ENCODE assay signal across 14 cellular contexts in the genomic region with DNA sequence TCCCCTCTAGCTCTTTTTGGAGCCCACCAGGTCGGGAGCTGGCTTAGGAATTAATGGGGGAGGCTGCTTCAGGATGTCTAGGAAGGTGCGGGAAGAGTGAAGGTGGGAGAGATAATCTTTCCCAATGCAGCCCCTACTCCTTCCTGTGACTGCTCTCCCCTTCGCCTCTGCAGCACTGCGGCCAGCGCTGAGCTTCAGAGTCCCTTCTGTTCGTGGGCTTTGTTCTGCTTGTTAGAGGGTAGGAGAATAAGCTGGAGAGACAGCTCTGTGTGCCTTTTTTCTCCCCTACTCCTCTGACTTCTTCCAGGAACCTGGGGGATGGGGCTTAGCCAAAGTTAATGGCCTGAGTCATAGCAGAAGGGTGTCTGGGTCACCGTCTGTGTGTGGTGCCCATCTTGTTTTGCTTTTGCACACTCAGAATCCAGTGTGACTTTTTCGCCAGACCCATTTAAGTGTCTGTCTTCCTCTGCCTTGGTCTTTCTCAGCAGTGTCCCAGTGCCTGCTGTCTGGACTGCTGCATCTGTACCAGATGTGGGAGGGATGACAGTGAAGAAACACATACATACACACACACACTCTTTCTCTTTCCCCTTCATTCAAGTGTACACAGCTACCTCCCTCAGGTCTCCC. TPM values are rescaled to one million over a fixed set of nuclear protein-coding genes. Genes with fewer than 3 reads are reported as not detected.
A peak's percentile ranks its signal among the peaks of the same experiment; 100 is the strongest.
DNase-seq lines count a peak whose midpoint lies in the region; ATAC-seq, FAIRE-seq and TF ChIP-seq lines count a peak whose summit lies in the region.
"Had no signal": no experiment of that assay in that cellular context is flagged by ENCODE, and none has a peak within 500 bp of the region (broad histone marks: within the 10 kb centered on the region; RNA-seq: fewer than 3 reads in every experiment).

No MANE protein-coding gene starts in this region.

- no peaks in the 10 kb centered on the region for H3K9me3 Mint-ChIP-seq in CD8-positive, alpha-beta memory T cell
- H3K9me3 Mint-ChIP-seq in neural crest cell: no peaks in the 10 kb centered on the region
- no peaks in the 10 kb centered on the region for H3K9me3 Mint-ChIP-seq in stimulated activated effector memory CD8-positive, alpha-beta T cell treated with anti-CD3 and anti-CD28 coated beads, Interleukin-12 subunit alpha, Interleukin-12 subunit beta, amount 100 ng/mL, for 72 hours
- H3K9me3 Mint-ChIP-seq: activated CD8-positive, alpha-beta T cell treated with anti-CD3 and anti-CD28 coated beads for 36 hours had no signal

- 0 out of 2 replicates have a peak overlapping the region, but pooled peaks have one; percentile 13 for H2BK20ac ChIP-seq in H1 (ENCODE audit: low read length)

- WGBS in H1 (ENCODE audit: extremely low coverage in 1 of 2, insufficient coverage in 1 of 2, insufficient read length in 1 of 2, insufficient replicate concordance in 2 of 2, low coverage in 1 of 2, low lambda C conversion rate in 2 of 2, missing lambda C conversion rate in 1 of 2), 2 experiments: 83% methylated on average over 8 of the region's 8 CpGs; no CpG with 5 or more reads in 1 of the 2 experiments

- H3K23me2 ChIP-seq in H1 (ENCODE audit: low read depth, low read length): peaks cover 13% of the 10 kb centered on the region

- H4K20me1 ChIP-seq in H1 (replicated peaks in 1 of 2; ENCODE audit: control insufficient read depth in 1 of 2, insufficient read depth in 2 of 2, low read length in 2 of 2): peaks cover 7 to 9% of the 10 kb centered on the region in 2 experiments

- H3K27me3 ChIP-seq in CD8-positive, alpha-beta memory T cell (ENCODE audit: insufficient read depth, low read length, poor library complexity, severe bottlenecking): no peaks in the 10 kb centered on the region
- H3K27me3 ChIP-seq in H1 (replicated peaks in 1 of 4; ENCODE audit: control insufficient read depth in 3 of 4, extremely low read depth in 1 of 4, insufficient read depth in 3 of 4, low read length in 3 of 4): peaks cover 0 to 5% (median 3%) of the 10 kb centered on the region in 4 experiments; a peak in 2 of 7 replicates

- peak in 1 of 5 donors; percentile 14 for DNase-seq in CD8-positive, alpha-beta memory T cell
- DNase-seq in HT1080 (ENCODE audit: low read depth) (peak; percentile 17), H1 (ENCODE audit: low read depth in 1 of 2, low spot score in 2 of 2) (no peak), neural crest cell (ENCODE audit: low read depth, low spot score) (no peak), NCI-H345 treated with DMSO at 0.1 percent for 48 hours (lab: John Stamatoyannopoulos, UW; ENCODE audit: unreplicated experiment) (no peak), DMS 273 (lab: John Stamatoyannopoulos, UW; ENCODE audit: unreplicated experiment) (no peak)
- DNase-seq in stimulated activated effector memory CD8-positive, alpha-beta T cell treated with anti-CD3 and anti-CD28 coated beads, Interleukin-12 subunit alpha, Interleukin-12 subunit beta, amount 100 ng/mL, for 72 hours (ENCODE audit: low spot score in 2 of 2): no peak
- DNase-seq in stimulated activated CD4-positive, alpha-beta T cell treated with anti-CD3 and anti-CD28 coated beads, Interleukin-4, amount 100 ng/mL, for 4 hours: no peak
- DNase-seq: activated CD8-positive, alpha-beta T cell treated with anti-CD3 and anti-CD28 coated beads for 36 hours; activated effector memory CD4-positive, alpha-beta T cell treated with anti-CD3 and anti-CD28 coated beads, Interleukin-2, amount 50 U/mL, for 16 hours; central memory CD4-positive, alpha-beta T cell; NCI-H510A treated with DMSO at 0.1 percent for 48 hours; right lobe of liver had no signal

- no peaks in the 10 kb centered on the region for H3K36me3 ChIP-seq in CD8-positive, alpha-beta memory T cell (ENCODE audit: insufficient read depth, low read length)
- no peaks in the 10 kb centered on the region; a peak in 1 of 8 replicates for H3K36me3 ChIP-seq in H1 (ENCODE audit: control insufficient read depth in 2 of 4, insufficient read depth in 4 of 4, low read length in 3 of 4)
- H3K36me3 ChIP-seq: right lobe of liver had no signal

- no peak overlapping the region for H3K56ac ChIP-seq in H1 (replicated peaks; ENCODE audit: insufficient read length, low read depth, low read length)

- H3K18ac ChIP-seq in H1 (ENCODE audit: extremely low read depth, low read length): no peak overlapping the region

- H3K36me3 Mint-ChIP-seq in CD8-positive, alpha-beta memory T cell: no peaks in the 10 kb centered on the region
- H3K36me3 Mint-ChIP-seq in neural crest cell (ENCODE audit: low read depth): no peaks in the 10 kb centered on the region
- no peaks in the 10 kb centered on the region for H3K36me3 Mint-ChIP-seq in stimulated activated effector memory CD8-positive, alpha-beta T cell treated with anti-CD3 and anti-CD28 coated beads, Interleukin-12 subunit alpha, Interleukin-12 subunit beta, amount 100 ng/mL, for 72 hours

- peaks cover 0 to 9% of the 10 kb centered on the region in 2 donors for H3K27me3 Mint-ChIP-seq in CD8-positive, alpha-beta memory T cell
- H3K27me3 Mint-ChIP-seq in neural crest cell (ENCODE audit: low read depth): peaks cover 64% of the 10 kb centered on the region

- no peak for TF ChIP-seq RAD21 in H1 (IDR thresholded peaks at IDR 0.05 in 1 of 2, conservative IDR thresholded peaks at IDR 0.05 in 1 of 2; ENCODE audit: low read depth in 2 of 2, low read length in 2 of 2)

- no peak overlapping the region for H4K91ac ChIP-seq in H1 (replicated peaks; ENCODE audit: insufficient read length, low read length)

- H3K27ac Mint-ChIP-seq in CD8-positive, alpha-beta memory T cell: no peak overlapping the region
- H3K27ac Mint-ChIP-seq in neural crest cell (ENCODE audit: unreplicated experiment): peak overlapping the region; percentile 73
- H3K27ac Mint-ChIP-seq in stimulated activated effector memory CD8-positive, alpha-beta T cell treated with anti-CD3 and anti-CD28 coated beads, Interleukin-12 subunit alpha, Interleukin-12 subunit beta, amount 100 ng/mL, for 72 hours: no peak overlapping the region
- H3K27ac Mint-ChIP-seq: activated CD8-positive, alpha-beta T cell treated with anti-CD3 and anti-CD28 coated beads for 36 hours had no signal

- H3K9ac ChIP-seq in H1 (replicated peaks in 1 of 4; ENCODE audit: extremely low read depth in 1 of 4, low read depth in 3 of 4, low read length in 3 of 4): peak overlapping the region in 1 of 4 experiments; percentile 3; a peak in 1 of 7 replicates

- H3K27ac ChIP-seq in CD8-positive, alpha-beta memory T cell (ENCODE audit: low read depth, low read length): peak overlapping the region; percentile 38
- H3K27ac ChIP-seq in H1 (ENCODE audit: low read depth, low read length): 0 out of 2 replicates have a peak overlapping the region, but pooled peaks have one; percentile 29
- H3K27ac ChIP-seq: epithelial cell of prostate, right lobe of liver had no signal

- POLR2A ChIA-PET in CD8-positive, alpha-beta memory T cell (lab: Charles Lee): no interaction called here
- POLR2A ChIA-PET in H1 (lab: Charles Lee; ENCODE audit: partially characterized antibody): interaction anchor here (0.6 to 2.5 kb wide), 10 partner anchors 14 to 94 kb away, joined by 3 to 9 read pairs (median 4); a partner anchor contains a TSS

- H4K8ac ChIP-seq in H1 (ENCODE audit: extremely low read depth, insufficient read depth, low read length): no peak overlapping the region

- no peak for ATAC-seq in stimulated activated effector memory CD8-positive, alpha-beta T cell treated with anti-CD3 and anti-CD28 coated beads, Interleukin-12 subunit alpha, Interleukin-12 subunit beta, amount 100 ng/mL, for 72 hours
- ATAC-seq: activated CD8-positive, alpha-beta T cell treated with anti-CD3 and anti-CD28 coated beads for 36 hours; right lobe of liver had no signal

- peak overlapping the region; percentile 40 to 69; a peak in 2 of 4 replicates for H3K4me2 ChIP-seq in H1 (ENCODE audit: insufficient read depth in 1 of 2, low read depth in 2 of 2, low read length in 2 of 2)

- H2BK5ac ChIP-seq in H1 (ENCODE audit: low read depth, low read length): no peak overlapping the region; the same call in 1 of the 2 replicates

- no peaks in the 10 kb centered on the region for H3K9me3 ChIP-seq in CD8-positive, alpha-beta memory T cell (ENCODE audit: low read length)
- no peaks in the 10 kb centered on the region for H3K9me3 ChIP-seq in H1 (ENCODE audit: insufficient read depth in 2 of 2, low read depth in 1 of 2, low read length in 1 of 2)
- H3K9me3 ChIP-seq: right lobe of liver had no signal

- no peak overlapping the region for H4K5ac ChIP-seq in H1 (ENCODE audit: insufficient read length, low read depth, low read length)

- H3K79me2 ChIP-seq in H1 (ENCODE audit: control insufficient read depth in 1 of 2, insufficient read depth in 2 of 2, low read length in 2 of 2): peaks cover 0 to 34% of the 10 kb centered on the region in 2 experiments; a peak in 2 of 4 replicates

- H2BK120ac ChIP-seq in H1 (replicated peaks; ENCODE audit: low read depth, low read length): no peak overlapping the region

- no peak overlapping the region for H2BK12ac ChIP-seq in H1 (ENCODE audit: low read depth, low read length)

- no peak overlapping the region for H3K4me3 ChIP-seq in CD8-positive, alpha-beta memory T cell (ENCODE audit: low read length)
- no peak overlapping the region; a peak in 2 of 8 replicates for H3K4me3 ChIP-seq in H1 (ENCODE audit: extremely low read depth in 1 of 4, insufficient read depth in 2 of 4, low read depth in 3 of 4, low read length in 4 of 4)
- H3K4me3 ChIP-seq: right lobe of liver had no signal

- H3K4me3 Mint-ChIP-seq in CD8-positive, alpha-beta memory T cell: no peak overlapping the region
- peak overlapping the region; percentile 80 for H3K4me3 Mint-ChIP-seq in neural crest cell
- H3K4me3 Mint-ChIP-seq in stimulated activated effector memory CD8-positive, alpha-beta T cell treated with anti-CD3 and anti-CD28 coated beads, Interleukin-12 subunit alpha, Interleukin-12 subunit beta, amount 100 ng/mL, for 72 hours: no peak overlapping the region
- H3K4me3 Mint-ChIP-seq: activated CD8-positive, alpha-beta T cell treated with anti-CD3 and anti-CD28 coated beads for 36 hours had no signal

- H2AFZ ChIP-seq in H1 (ENCODE audit: low read length): no peak overlapping the region

- H3K23ac ChIP-seq in H1 (ENCODE audit: insufficient read length): no peak overlapping the region

- no peak overlapping the region for H2AK5ac ChIP-seq in H1 (ENCODE audit: low read depth, low read length)

- H3K79me1 ChIP-seq in H1 (ENCODE audit: low read depth, low read length): peaks cover 10% of the 10 kb centered on the region

- 0 out of 2 replicates have a peak overlapping the region, but pooled peaks have one; percentile 72 for H2BK15ac ChIP-seq in H1 (ENCODE audit: low read length)

- TF ChIP-seq CTCF in H1 (IDR thresholded peaks at IDR 0.05; ENCODE audit: control extremely low read depth in 1 of 3, insufficient read depth in 1 of 3, low read depth in 1 of 3, low read length in 3 of 3) (no peak), neural crest cell (conservative IDR thresholded peaks at IDR 0.05) (no peak)

- no peak overlapping the region for H3K4ac ChIP-seq in H1 (replicated peaks; ENCODE audit: insufficient read length, low read depth, low read length)

- CTCF ChIA-PET in CD8-positive, alpha-beta memory T cell (lab: Charles Lee): no interaction called here
- CTCF ChIA-PET in H1 (lab: Charles Lee; ENCODE audit: partially characterized antibody): interaction anchor here (0.6 to 3.1 kb wide), 10 partner anchors 12 to 242 kb away, joined by 3 to 26 read pairs (median 3); no protein-coding TSS in a partner anchor

- peaks cover 10% of the 10 kb centered on the region for H3K4me1 ChIP-seq in CD8-positive, alpha-beta memory T cell (ENCODE audit: insufficient read depth, low read length)
- peaks cover 4 to 20% (median 11%) of the 10 kb centered on the region in 4 experiments; a peak in 6 of 7 replicates for H3K4me1 ChIP-seq in H1 (replicated peaks in 1 of 4; ENCODE audit: control insufficient read depth in 3 of 4, insufficient read depth in 4 of 4, low read length in 3 of 4)
- H3K4me1 ChIP-seq: right lobe of liver had no signal

- TF ChIP-seq EP300 in H1 (IDR thresholded peaks at IDR 0.05; ENCODE audit: borderline replicate concordance in 1 of 2, low read depth in 2 of 2, low read length in 2 of 2): no peak

- H3K14ac ChIP-seq in H1 (ENCODE audit: insufficient read length): no peak overlapping the region

- FAIRE-seq in H1 (lab: Jason Lieb, UNC): no peak

- no peak for TF ChIP-seq POLR2A in H1 (IDR thresholded peaks at IDR 0.05; ENCODE audit: control extremely low read depth in 1 of 2, low read depth in 2 of 2, low read length in 2 of 2)

- H3K4me1 Mint-ChIP-seq in CD8-positive, alpha-beta memory T cell: peaks cover 9 to 18% (median 16%) of the 10 kb centered on the region in 3 donors
- peaks cover 29% of the 10 kb centered on the region for H3K4me1 Mint-ChIP-seq in neural crest cell
- peaks cover 21% of the 10 kb centered on the region for H3K4me1 Mint-ChIP-seq in stimulated activated effector memory CD8-positive, alpha-beta T cell treated with anti-CD3 and anti-CD28 coated beads, Interleukin-12 subunit alpha, Interleukin-12 subunit beta, amount 100 ng/mL, for 72 hours

RNA-seq across cellular contexts. Expression of a gene that starts 3.0 kb away (rescaled TPM):
- total RNA-seq in CD8-positive, alpha-beta memory T cell: 1 to 10 TPM; 1.8 to 2.1 TPM
- polyA plus RNA-seq in CD8-positive, alpha-beta memory T cell: 0.12 TPM
- total RNA-seq in HT1080 (2014; rRNA removed; shearing (Covaris generic)): not detected in 2 replicates
- not detected in 2 replicates for polyA plus RNA-seq in HT1080 (2015; cell fraction: cytosol; rRNA removed)
- 0.06 TPM in 1 of 2 replicates, not detected in the other for polyA plus RNA-seq in HT1080 (2015; cell fraction: nucleus; rRNA removed)
- total RNA-seq in H1 (2021; fragmentation: NEBNext Ultra II Directional; extraction: Animal tissue kit (Norgen Biotek cat#: 25700)): 21.9 and 22.8 TPM in 2 replicates
- polyA plus RNA-seq in H1 (2011; rRNA removed): 10.7 and 11.7 TPM in 2 replicates
- 16.5 TPM for polyA plus RNA-seq in H1 (2011; cell fraction: cytosol; rRNA removed)
- 32.8 TPM for polyA plus RNA-seq in H1 (2011; cell fraction: nucleus; rRNA removed)
- polyA plus RNA-seq in H1 (2012, experiment 1 of 2): 16.3 to 20.8 TPM (median 19.3 TPM) in 4 replicates
- polyA plus RNA-seq in H1 (2012, experiment 2 of 2): 3.2 TPM
- 10.6 TPM for polyA plus RNA-seq in H1 (2013, experiment 1 of 2)
- 9.6 TPM for polyA plus RNA-seq in H1 (2013, experiment 2 of 2)
- polyA minus RNA-seq in H1 (2011; rRNA and poly(A)+ RNA removed): 19.8 and 21.8 TPM in 2 replicates
- polyA minus RNA-seq in H1 (2011; cell fraction: cytosol; rRNA and poly(A)+ RNA removed): 12.0 TPM
- 18.9 TPM for polyA minus RNA-seq in H1 (2011; cell fraction: nucleus; rRNA and poly(A)+ RNA removed)
- 16.9 and 20.8 TPM in 2 replicates for total RNA-seq in neural crest cell

RNA-seq across cellular contexts. Expression of a gene that starts 5.8 kb away (rescaled TPM):
- 10 to 100 TPM; 98.7 to 99.3 TPM for total RNA-seq in CD8-positive, alpha-beta memory T cell
- 80.8 TPM for polyA plus RNA-seq in CD8-positive, alpha-beta memory T cell
- 79.5 and 87.1 TPM in 2 replicates for total RNA-seq in HT1080 (2014; rRNA removed; shearing (Covaris generic))
- polyA plus RNA-seq in HT1080 (2015; cell fraction: cytosol; rRNA removed): 158 and 177 TPM in 2 replicates
- 152 and 164 TPM in 2 replicates for polyA plus RNA-seq in HT1080 (2015; cell fraction: nucleus; rRNA removed)
- total RNA-seq in H1 (2021; fragmentation: NEBNext Ultra II Directional; extraction: Animal tissue kit (Norgen Biotek cat#: 25700)): 89.3 and 90.3 TPM in 2 replicates
- polyA plus RNA-seq in H1 (2011; rRNA removed): 91.9 and 140 TPM in 2 replicates
- 111 TPM for polyA plus RNA-seq in H1 (2011; cell fraction: cytosol; rRNA removed)
- 108 TPM for polyA plus RNA-seq in H1 (2011; cell fraction: nucleus; rRNA removed)
- 106 to 119 TPM (median 115 TPM) in 4 replicates for polyA plus RNA-seq in H1 (2012, experiment 1 of 2)
- 135 TPM for polyA plus RNA-seq in H1 (2012, experiment 2 of 2)
- polyA plus RNA-seq in H1 (2013, experiment 1 of 2): 75.6 TPM
- polyA plus RNA-seq in H1 (2013, experiment 2 of 2): 79.1 TPM
- 102 and 111 TPM in 2 replicates for polyA minus RNA-seq in H1 (2011; rRNA and poly(A)+ RNA removed)
- polyA minus RNA-seq in H1 (2011; cell fraction: cytosol; rRNA and poly(A)+ RNA removed): 113 TPM
- 72.6 TPM for polyA minus RNA-seq in H1 (2011; cell fraction: nucleus; rRNA and poly(A)+ RNA removed)
- 133 and 138 TPM in 2 replicates for total RNA-seq in neural crest cell

RNA-seq across cellular contexts. Expression of a gene that starts 30.2 kb away (rescaled TPM):
- total RNA-seq in CD8-positive, alpha-beta memory T cell: 10 to 100 TPM; 49.0 to 54.7 TPM
- 4.2 TPM for polyA plus RNA-seq in CD8-positive, alpha-beta memory T cell
- total RNA-seq in HT1080 (2014; rRNA removed; shearing (Covaris generic)): 4.9 and 9.5 TPM in 2 replicates
- 18.1 and 21.1 TPM in 2 replicates for polyA plus RNA-seq in HT1080 (2015; cell fraction: cytosol; rRNA removed)
- 27.7 and 42.6 TPM in 2 replicates for polyA plus RNA-seq in HT1080 (2015; cell fraction: nucleus; rRNA removed)
- total RNA-seq in H1 (2021; fragmentation: NEBNext Ultra II Directional; extraction: Animal tissue kit (Norgen Biotek cat#: 25700)): 32.3 and 32.7 TPM in 2 replicates
- polyA plus RNA-seq in H1 (2011; rRNA removed): 3.9 and 6.9 TPM in 2 replicates
- polyA plus RNA-seq in H1 (2011; cell fraction: cytosol; rRNA removed): 3.0 TPM
- polyA plus RNA-seq in H1 (2011; cell fraction: nucleus; rRNA removed): 38.7 TPM
- polyA plus RNA-seq in H1 (2012, experiment 1 of 2): 24.6 to 39.6 TPM (median 28.7 TPM) in 4 replicates
- 13.7 TPM for polyA plus RNA-seq in H1 (2012, experiment 2 of 2)
- polyA plus RNA-seq in H1 (2013, experiment 1 of 2): 15.7 TPM
- 14.7 TPM for polyA plus RNA-seq in H1 (2013, experiment 2 of 2)
- 7.2 and 9.6 TPM in 2 replicates for polyA minus RNA-seq in H1 (2011; rRNA and poly(A)+ RNA removed)
- polyA minus RNA-seq in H1 (2011; cell fraction: cytosol; rRNA and poly(A)+ RNA removed): 3.5 TPM
- polyA minus RNA-seq in H1 (2011; cell fraction: nucleus; rRNA and poly(A)+ RNA removed): 20.6 TPM
- 90.4 and 91.3 TPM in 2 replicates for total RNA-seq in neural crest cell

RNA-seq across cellular contexts. Expression of a gene that starts 32.5 kb away (rescaled TPM):
- total RNA-seq in CD8-positive, alpha-beta memory T cell: 10 to 100 TPM; 12.7 to 13.2 TPM
- polyA plus RNA-seq in CD8-positive, alpha-beta memory T cell: 11.7 TPM
- total RNA-seq in HT1080 (2014; rRNA removed; shearing (Covaris generic)): 11.8 and 12.7 TPM in 2 replicates
- 25.8 and 26.0 TPM in 2 replicates for polyA plus RNA-seq in HT1080 (2015; cell fraction: cytosol; rRNA removed)
- 46.7 and 48.9 TPM in 2 replicates for polyA plus RNA-seq in HT1080 (2015; cell fraction: nucleus; rRNA removed)
- total RNA-seq in H1 (2021; fragmentation: NEBNext Ultra II Directional; extraction: Animal tissue kit (Norgen Biotek cat#: 25700)): 4.9 TPM in 2 replicates
- polyA plus RNA-seq in H1 (2011; rRNA removed): 4.7 and 5.7 TPM in 2 replicates
- polyA plus RNA-seq in H1 (2011; cell fraction: cytosol; rRNA removed): 8.3 TPM
- 7.3 TPM for polyA plus RNA-seq in H1 (2011; cell fraction: nucleus; rRNA removed)
- polyA plus RNA-seq in H1 (2012, experiment 1 of 2): 7.7 to 11.2 TPM (median 8.3 TPM) in 4 replicates
- polyA plus RNA-seq in H1 (2012, experiment 2 of 2): 3.0 TPM
- 5.7 TPM for polyA plus RNA-seq in H1 (2013, experiment 1 of 2)
- 5.5 TPM for polyA plus RNA-seq in H1 (2013, experiment 2 of 2)
- polyA minus RNA-seq in H1 (2011; rRNA and poly(A)+ RNA removed): 6.0 and 7.0 TPM in 2 replicates
- 4.0 TPM for polyA minus RNA-seq in H1 (2011; cell fraction: cytosol; rRNA and poly(A)+ RNA removed)
- 14.7 TPM for polyA minus RNA-seq in H1 (2011; cell fraction: nucleus; rRNA and poly(A)+ RNA removed)
- total RNA-seq in neural crest cell: 14.1 and 15.0 TPM in 2 replicates

RNA-seq across cellular contexts. Expression of a gene that starts 38.2 kb away (rescaled TPM):
- total RNA-seq in CD8-positive, alpha-beta memory T cell: 10 to 100 TPM; 24.7 to 29.7 TPM
- 40.6 TPM for polyA plus RNA-seq in CD8-positive, alpha-beta memory T cell
- total RNA-seq in HT1080 (2014; rRNA removed; shearing (Covaris generic)): 21.3 and 27.5 TPM in 2 replicates
- polyA plus RNA-seq in HT1080 (2015; cell fraction: cytosol; rRNA removed): 34.4 and 40.7 TPM in 2 replicates
- 30.4 and 31.2 TPM in 2 replicates for polyA plus RNA-seq in HT1080 (2015; cell fraction: nucleus; rRNA removed)
- total RNA-seq in H1 (2021; fragmentation: NEBNext Ultra II Directional; extraction: Animal tissue kit (Norgen Biotek cat#: 25700)): 21.4 and 27.1 TPM in 2 replicates
- polyA plus RNA-seq in H1 (2011; rRNA removed): 21.0 and 25.0 TPM in 2 replicates
- polyA plus RNA-seq in H1 (2011; cell fraction: cytosol; rRNA removed): 21.8 TPM
- polyA plus RNA-seq in H1 (2011; cell fraction: nucleus; rRNA removed): 23.9 TPM
- polyA plus RNA-seq in H1 (2012, experiment 1 of 2): 19.5 to 27.9 TPM (median 22.1 TPM) in 4 replicates
- 16.5 TPM for polyA plus RNA-seq in H1 (2012, experiment 2 of 2)
- 14.6 TPM for polyA plus RNA-seq in H1 (2013, experiment 1 of 2)
- polyA plus RNA-seq in H1 (2013, experiment 2 of 2): 15.9 TPM
- 25.6 and 27.0 TPM in 2 replicates for polyA minus RNA-seq in H1 (2011; rRNA and poly(A)+ RNA removed)
- 16.4 TPM for polyA minus RNA-seq in H1 (2011; cell fraction: cytosol; rRNA and poly(A)+ RNA removed)
- 11.0 TPM for polyA minus RNA-seq in H1 (2011; cell fraction: nucleus; rRNA and poly(A)+ RNA removed)
- total RNA-seq in neural crest cell: 15.9 and 17.3 TPM in 2 replicates
